ENCODE assay signal across 8 cellular contexts in genomic region chr3:49092948-49093852, GRCh38. TPM values are rescaled to one million over a fixed set of nuclear protein-coding genes. Genes with fewer than 3 reads are reported as not detected.
DNase-seq lines count a peak whose midpoint lies in the region; ATAC-seq and TF ChIP-seq lines count a peak whose summit lies in the region.

No MANE protein-coding gene starts in this region.

- WGBS in ectodermal cell, 2 experiments: 0% methylated on average over 85 of the region's 85 CpGs
- 0% methylated on average over 81 to 85 of the region's 85 CpGs for WGBS in lung, 2 donors

- peak overlapping the region; percentile 84 for H3K4me3 Mint-ChIP-seq in activated CD4-positive, alpha-beta memory T cell treated with anti-CD3 and anti-CD28 coated beads, Interleukin-2, amount 10 ng/mL, durations not matched to agents 7 days and 5 days

- TF ChIP-seq CTCF in AG04449 (IDR thresholded peaks at IDR 0.05; ENCODE audit: insufficient read depth, low read length, missing control alignments) (no peak), lung (IDR thresholded peaks at IDR 0.05; ENCODE audit: control extremely low read depth, extremely low read depth) (no peak)

- peak overlapping the region; percentile 91 for H3K27ac Mint-ChIP-seq in activated CD4-positive, alpha-beta memory T cell treated with anti-CD3 and anti-CD28 coated beads, Interleukin-2, amount 10 ng/mL, durations not matched to agents 7 days and 5 days

- H3K9me3 ChIP-seq in ectodermal cell (ENCODE audit: control insufficient read depth, low read length) (no peaks in the 10 kb centered on the region), lung (ENCODE audit: control insufficient read depth in 2 of 2, insufficient read depth in 1 of 2, low read length in 1 of 2) (no peaks in the 10 kb centered on the region)

- ATAC-seq in GM18858 (IDR thresholded peaks at IDR 0.05; ENCODE audit: unreplicated experiment) (peak; percentile 18), HG03103 (IDR thresholded peaks at IDR 0.05; ENCODE audit: low read depth, unreplicated experiment) (peak; percentile 25), lung (ENCODE audit: insufficient read depth, low FRiP score) (peak; percentile 50)

- peaks cover 35% of the 10 kb centered on the region for H3K4me1 Mint-ChIP-seq in activated CD4-positive, alpha-beta memory T cell treated with anti-CD3 and anti-CD28 coated beads, Interleukin-2, amount 10 ng/mL, durations not matched to agents 7 days and 5 days

- H3K36me3 ChIP-seq in ectodermal cell (ENCODE audit: control insufficient read depth, insufficient read depth, low read length): peaks cover 14% of the 10 kb centered on the region
- H3K36me3 ChIP-seq in lung (ENCODE audit: control insufficient read depth in 2 of 2, insufficient read depth in 2 of 2, low read length in 2 of 2): peaks cover 0 to 13% of the 10 kb centered on the region in 2 donors

- POLR2A ChIA-PET in AG04449 (lab: Yijun Ruan, JAX): interaction anchor here (0.5 to 3.7 kb wide), 18 partner anchors 9 to 104 kb away, joined by 3 to 31 read pairs (median 6); partner anchors contain the start of genes IMPDH2, KLHDC8B, LAMB2 and NDUFAF3
- POLR2A ChIA-PET in activated CD4-positive, alpha-beta memory T cell treated with anti-CD3 and anti-CD28 coated beads, Interleukin-2, amount 10 ng/mL, durations not matched to agents 7 days and 5 days (lab: Charles Lee): interaction anchor here (0.5 to 5.4 kb wide), 54 partner anchors 10 to 1713 kb away, joined by 3 to 133 read pairs (median 4); partner anchors contain the start of genes ARIH2, CELSR3, DAG1 and DALRD3

- H3K27me3 ChIP-seq in ectodermal cell (ENCODE audit: control insufficient read depth, insufficient read depth, low read length, poor library complexity, severe bottlenecking): no peaks in the 10 kb centered on the region
- H3K27me3 ChIP-seq in lung (ENCODE audit: control insufficient read depth, insufficient read depth): no peaks in the 10 kb centered on the region

- H3K27me3 Mint-ChIP-seq in activated CD4-positive, alpha-beta memory T cell treated with anti-CD3 and anti-CD28 coated beads, Interleukin-2, amount 10 ng/mL, durations not matched to agents 7 days and 5 days: no peaks in the 10 kb centered on the region

- H3K27ac ChIP-seq in ectodermal cell (ENCODE audit: insufficient read depth, low read depth, low read length, poor library complexity, severe bottlenecking): peak overlapping the region; percentile 99
- H3K27ac ChIP-seq in lung (ENCODE audit: low read depth in 1 of 2, low read length in 1 of 2): peak overlapping the region; percentile 94 to 97

- H3K4me3 ChIP-seq in AG04449 (ENCODE audit: low read depth, low read length) (peak overlapping the region; percentile 89), ectodermal cell (ENCODE audit: insufficient read depth, low read depth, low read length) (peak overlapping the region; percentile 99), lung (peak overlapping the region; percentile 84)

- H3K4me1 ChIP-seq in ectodermal cell (ENCODE audit: control insufficient read depth, insufficient read depth, low read length) (no peaks in the 10 kb centered on the region), lung (ENCODE audit: control insufficient read depth in 2 of 2, insufficient read depth in 2 of 2, low read length in 2 of 2) (peaks cover 3% of the 10 kb centered on the region in 2 donors)

- no peaks in the 10 kb centered on the region for H3K9me3 Mint-ChIP-seq in activated CD4-positive, alpha-beta memory T cell treated with anti-CD3 and anti-CD28 coated beads, Interleukin-2, amount 10 ng/mL, durations not matched to agents 7 days and 5 days

- peaks cover 29% of the 10 kb centered on the region for H3K36me3 Mint-ChIP-seq in activated CD4-positive, alpha-beta memory T cell treated with anti-CD3 and anti-CD28 coated beads, Interleukin-2, amount 10 ng/mL, durations not matched to agents 7 days and 5 days (ENCODE audit: low read depth)

- DNase-seq in AG04449 (ENCODE audit: low read depth, low spot score): peak; percentile 40
- peak; percentile 40 for DNase-seq in NCI-H460 (ENCODE audit: extremely low read depth, low read depth)
- DNase-seq in activated CD4-positive, alpha-beta memory T cell treated with anti-CD3 and anti-CD28 coated beads, Interleukin-2, amount 10 ng/mL, durations not matched to agents 7 days and 5 days: peak; percentile 86
- DNase-seq in lung (ENCODE audit: low spot score): peak; percentile 70
- peak; percentile 65 to 80 (median 70) for DNase-seq in stimulated activated CD4-positive, alpha-beta T cell treated with anti-CD3 and anti-CD28 coated beads, TNF-alpha, amount 100 ng/mL, for 24 hours (ENCODE audit: low read depth in 3 of 3)

- CTCF ChIA-PET in AG04449 (lab: Yijun Ruan, JAX): interaction anchor here (0.8 to 4.2 kb wide), 11 partner anchors 9 to 458 kb away, joined by 3 to 25 read pairs (median 5); partner anchors contain the start of genes LAMB2, NDUFAF3 and SLC26A6
- CTCF ChIA-PET in activated CD4-positive, alpha-beta memory T cell treated with anti-CD3 and anti-CD28 coated beads, Interleukin-2, amount 10 ng/mL, durations not matched to agents 7 days and 5 days (lab: Charles Lee): interaction anchor here (0.6 to 4.1 kb wide), 26 partner anchors 7 to 429 kb away, joined by 3 to 33 read pairs (median 4); partner anchors contain the start of genes DALRD3, IMPDH2, IP6K2 and KLHDC8B

RNA-seq across cellular contexts. Expression of gene QRICH1, which starts 0.7 kb away (rescaled TPM):
- 49.4 and 63.7 TPM in 2 replicates for total RNA-seq in NCI-H460 (2014; rRNA removed; shearing (Covaris generic))
- polyA plus RNA-seq in NCI-H460 (2014; cell fraction: nucleus; rRNA removed): 140 and 142 TPM in 2 replicates
- total RNA-seq in activated CD4-positive, alpha-beta memory T cell treated with anti-CD3 and anti-CD28 coated beads, Interleukin-2, amount 10 ng/mL, durations not matched to agents 7 days and 5 days: 100 to 1,000 TPM; 136 to 140 TPM
- polyA plus RNA-seq in ectodermal cell (2013, experiment 1 of 4): 128 TPM
- polyA plus RNA-seq in ectodermal cell (2013, experiment 2 of 4): 110 TPM
- polyA plus RNA-seq in ectodermal cell (2013, experiment 3 of 4): 87.7 TPM
- polyA plus RNA-seq in ectodermal cell (2013, experiment 4 of 4): 98.6 TPM
- total RNA-seq in lung: 10 to 100 TPM; 67.7 to 76.0 TPM
- 10 to 100 TPM; 35.1 to 38.2 TPM for polyA plus RNA-seq in lung

RNA-seq across cellular contexts. Expression of gene QARS1, which starts 11.4 kb away (rescaled TPM):
- total RNA-seq in NCI-H460 (2014; rRNA removed; shearing (Covaris generic)): 143 and 164 TPM in 2 replicates
- polyA plus RNA-seq in NCI-H460 (2014; cell fraction: nucleus; rRNA removed): 269 and 303 TPM in 2 replicates
- 100 to 1,000 TPM; 194 to 212 TPM for total RNA-seq in activated CD4-positive, alpha-beta memory T cell treated with anti-CD3 and anti-CD28 coated beads, Interleukin-2, amount 10 ng/mL, durations not matched to agents 7 days and 5 days
- 396 TPM for polyA plus RNA-seq in ectodermal cell (2013, experiment 1 of 4)
- polyA plus RNA-seq in ectodermal cell (2013, experiment 2 of 4): 440 TPM
- polyA plus RNA-seq in ectodermal cell (2013, experiment 3 of 4): 317 TPM
- 350 TPM for polyA plus RNA-seq in ectodermal cell (2013, experiment 4 of 4)
- total RNA-seq in lung: 100 to 1,000 TPM; 191 to 223 TPM
- 100 to 1,000 TPM; 172 to 234 TPM for polyA plus RNA-seq in lung

RNA-seq across cellular contexts. Expression of gene USP19, which starts 27.4 kb away (rescaled TPM):
- 26.6 and 33.5 TPM in 2 replicates for total RNA-seq in NCI-H460 (2014; rRNA removed; shearing (Covaris generic))
- 47.8 and 104 TPM in 2 replicates for polyA plus RNA-seq in NCI-H460 (2014; cell fraction: nucleus; rRNA removed)
- 10 to 100 TPM; 61.2 to 61.5 TPM for total RNA-seq in activated CD4-positive, alpha-beta memory T cell treated with anti-CD3 and anti-CD28 coated beads, Interleukin-2, amount 10 ng/mL, durations not matched to agents 7 days and 5 days
- 43.7 TPM for polyA plus RNA-seq in ectodermal cell (2013, experiment 1 of 4)
- 51.0 TPM for polyA plus RNA-seq in ectodermal cell (2013, experiment 2 of 4)
- polyA plus RNA-seq in ectodermal cell (2013, experiment 3 of 4): 37.4 TPM
- polyA plus RNA-seq in ectodermal cell (2013, experiment 4 of 4): 44.2 TPM
- 10 to 100 TPM; 49.9 to 63.1 TPM for total RNA-seq in lung
- 10 to 100 TPM; 20.3 to 30.2 TPM for polyA plus RNA-seq in lung

RNA-seq across cellular contexts. Expression of gene LAMB2, which starts 39.6 kb away (rescaled TPM):
- total RNA-seq in NCI-H460 (2014; rRNA removed; shearing (Covaris generic)): 174 and 177 TPM in 2 replicates
- 429 and 572 TPM in 2 replicates for polyA plus RNA-seq in NCI-H460 (2014; cell fraction: nucleus; rRNA removed)
- not detected for total RNA-seq in activated CD4-positive, alpha-beta memory T cell treated with anti-CD3 and anti-CD28 coated beads, Interleukin-2, amount 10 ng/mL, durations not matched to agents 7 days and 5 days
- polyA plus RNA-seq in ectodermal cell (2013, experiment 1 of 4): 163 TPM
- 198 TPM for polyA plus RNA-seq in ectodermal cell (2013, experiment 2 of 4)
- polyA plus RNA-seq in ectodermal cell (2013, experiment 3 of 4): 153 TPM
- 201 TPM for polyA plus RNA-seq in ectodermal cell (2013, experiment 4 of 4)
- total RNA-seq in lung: 100 to 1,000 TPM; 291 to 616 TPM
- 100 to 1,000 TPM; 153 to 331 TPM for polyA plus RNA-seq in lung

Comparison
In these comparisons a context has a peak if more than half of its experiments do, and no peak if none do; other contexts are left out.
1. Peak in every context shown above with its lines: DNase-seq, ATAC-seq, H3K4me3 ChIP-seq and H3K27ac ChIP-seq.